20 cellular contexts compared by ENCODE assay signal in genomic region chr4:158201310-158201709, GRCh38. TPM values are rescaled to one million over a fixed set of nuclear protein-coding genes. Genes with fewer than 3 reads are reported as not detected.
DNase-seq lines count a peak whose midpoint lies in the region; ATAC-seq, FAIRE-seq and TF ChIP-seq lines count a peak whose summit lies in the region.
"Had no signal": no experiment of that assay in that cellular context is flagged by ENCODE, and none has a peak within 500 bp of the region (broad histone marks: within the 10 kb centered on the region; RNA-seq: fewer than 3 reads in every experiment).

No MANE protein-coding gene starts in this region.

- H3K27ac ChIP-seq in angular gyrus (ENCODE audit: low read depth, low read length) = peak overlapping the region; percentile 14
- H3K27ac ChIP-seq in H1 (ENCODE audit: low read depth, low read length) = no peak overlapping the region
- H3K27ac ChIP-seq in stomach = no peak overlapping the region

- no peak overlapping the region for H4K91ac ChIP-seq in H1 (replicated peaks; ENCODE audit: insufficient read length, low read length)

- CTCF ChIA-PET in H1 (lab: Charles Lee; ENCODE audit: partially characterized antibody) = interaction anchor here (1.0 to 2.7 kb wide), 3 partner anchors 8 to 36 kb away, joined by 3 to 19 read pairs (median 3); no protein-coding TSS in a partner anchor

- H3K4ac ChIP-seq in H1 (replicated peaks; ENCODE audit: insufficient read length, low read depth, low read length) = no peak overlapping the region

- H3K9me3 Mint-ChIP-seq in activated naive CD8-positive, alpha-beta T cell treated with anti-CD3 and anti-CD28 coated beads for 36 hours = no peaks in the 10 kb centered on the region
- H3K9me3 Mint-ChIP-seq in activated naive CD8-positive, alpha-beta T cell treated with anti-CD3 and anti-CD28 coated beads, Interleukin-2, amount 50 U/mL, for 24 hours = no peaks in the 10 kb centered on the region

- H3K9me3 ChIP-seq in H1 (ENCODE audit: insufficient read depth in 2 of 2, low read depth in 1 of 2, low read length in 1 of 2) (no peaks in the 10 kb centered on the region), stomach (no peaks in the 10 kb centered on the region)

- H2BK15ac ChIP-seq in H1 (ENCODE audit: low read length) = no peak overlapping the region

- H3K23ac ChIP-seq in H1 (ENCODE audit: insufficient read length) = no peak overlapping the region

- 90% methylated on average over 3 of the region's 3 CpGs; no CpG with 5 or more reads in 1 of the 2 experiments for WGBS in H1 (ENCODE audit: extremely low coverage in 1 of 2, insufficient coverage in 1 of 2, insufficient read length in 1 of 2, insufficient replicate concordance in 2 of 2, low coverage in 1 of 2, low lambda C conversion rate in 2 of 2, missing lambda C conversion rate in 1 of 2), 2 experiments
- WGBS in stomach, 5 donors = 88 to 100% (median 96%) methylated on average over 3 of the region's 3 CpGs

- TF ChIP-seq CTCF in H1 (IDR thresholded peaks at IDR 0.05; ENCODE audit: control extremely low read depth in 1 of 3, insufficient read depth in 1 of 3, low read depth in 1 of 3, low read length in 3 of 3) = no peak
- TF ChIP-seq CTCF in stomach (IDR thresholded peaks at IDR 0.05) = no peak

- H4K8ac ChIP-seq in H1 (ENCODE audit: extremely low read depth, insufficient read depth, low read length) = no peak overlapping the region

- H3K4me2 ChIP-seq in H1 (ENCODE audit: insufficient read depth in 1 of 2, low read depth in 2 of 2, low read length in 2 of 2) = no peak overlapping the region

- intact Hi-C loops in stomach (cut with DNase I; ENCODE audit: low total_unique reads) = no loop called here

- H3K36me3 ChIP-seq in H1 (ENCODE audit: control insufficient read depth in 2 of 4, insufficient read depth in 4 of 4, low read length in 3 of 4) (no peaks in the 10 kb centered on the region), stomach (peaks cover 0 to 4% (median 0%) of the 10 kb centered on the region in 4 donors)

- TF ChIP-seq EP300 in H1 (IDR thresholded peaks at IDR 0.05; ENCODE audit: borderline replicate concordance in 1 of 2, low read depth in 2 of 2, low read length in 2 of 2) = no peak
- TF ChIP-seq EP300 in stomach (IDR thresholded peaks at IDR 0.05) = no peak

- POLR2A ChIA-PET in H1 (lab: Charles Lee; ENCODE audit: partially characterized antibody) = interaction anchor here (0.6 kb wide), 1 partner anchor 33 kb away, joined by 3 read pairs; no protein-coding TSS in a partner anchor

- TF ChIP-seq POLR2A in H1 (IDR thresholded peaks at IDR 0.05; ENCODE audit: control extremely low read depth in 1 of 2, low read depth in 2 of 2, low read length in 2 of 2) = no peak
- TF ChIP-seq POLR2A in stomach (IDR thresholded peaks at IDR 0.05) = no peak

- H3K4me1 Mint-ChIP-seq in activated naive CD8-positive, alpha-beta T cell treated with anti-CD3 and anti-CD28 coated beads for 36 hours = no peaks in the 10 kb centered on the region
- H3K4me1 Mint-ChIP-seq in activated naive CD8-positive, alpha-beta T cell treated with anti-CD3 and anti-CD28 coated beads, Interleukin-2, amount 50 U/mL, for 24 hours = no peaks in the 10 kb centered on the region

- H3K14ac ChIP-seq in H1 (ENCODE audit: insufficient read length) = no peak overlapping the region

- no peaks in the 10 kb centered on the region for H3K23me2 ChIP-seq in H1 (ENCODE audit: low read depth, low read length)

- no peak for ATAC-seq in activated naive CD8-positive, alpha-beta T cell treated with anti-CD3 and anti-CD28 coated beads, Interleukin-2, amount 50 U/mL, for 24 hours
- no peak for ATAC-seq in HG03039 (IDR thresholded peaks at IDR 0.05; ENCODE audit: unreplicated experiment)

- H3K27me3 Mint-ChIP-seq in activated naive CD8-positive, alpha-beta T cell treated with anti-CD3 and anti-CD28 coated beads for 36 hours = peaks cover 5% of the 10 kb centered on the region
- no peaks in the 10 kb centered on the region for H3K27me3 Mint-ChIP-seq in activated naive CD8-positive, alpha-beta T cell treated with anti-CD3 and anti-CD28 coated beads, Interleukin-2, amount 50 U/mL, for 24 hours

- no peak overlapping the region for H4K5ac ChIP-seq in H1 (ENCODE audit: insufficient read length, low read depth, low read length)

- H3K4me3 ChIP-seq in H1 (ENCODE audit: extremely low read depth in 1 of 4, insufficient read depth in 2 of 4, low read depth in 3 of 4, low read length in 4 of 4) (no peak overlapping the region), stomach (no peak overlapping the region)

- H3K9ac ChIP-seq in H1 (replicated peaks in 1 of 4; ENCODE audit: extremely low read depth in 1 of 4, low read depth in 3 of 4, low read length in 3 of 4) = no peak overlapping the region

- TF ChIP-seq RAD21 in H1 (IDR thresholded peaks at IDR 0.05 in 1 of 2, conservative IDR thresholded peaks at IDR 0.05 in 1 of 2; ENCODE audit: low read depth in 2 of 2, low read length in 2 of 2) = no peak

- H2AFZ ChIP-seq in H1 (ENCODE audit: low read length) = 0 out of 2 replicates have a peak overlapping the region, but pooled peaks have one; percentile 4

- H2BK20ac ChIP-seq in H1 (ENCODE audit: low read length) = no peak overlapping the region

- H3K79me2 ChIP-seq in H1 (ENCODE audit: control insufficient read depth in 1 of 2, insufficient read depth in 2 of 2, low read length in 2 of 2) = no peaks in the 10 kb centered on the region

- no peak overlapping the region for H3K18ac ChIP-seq in H1 (ENCODE audit: extremely low read depth, low read length)

- no peak overlapping the region for H2BK120ac ChIP-seq in H1 (replicated peaks; ENCODE audit: low read depth, low read length)

- no peak overlapping the region for H3K4me3 Mint-ChIP-seq in activated naive CD8-positive, alpha-beta T cell treated with anti-CD3 and anti-CD28 coated beads for 36 hours
- no peak overlapping the region for H3K4me3 Mint-ChIP-seq in activated naive CD8-positive, alpha-beta T cell treated with anti-CD3 and anti-CD28 coated beads, Interleukin-2, amount 50 U/mL, for 24 hours

- no peak overlapping the region for H2AK5ac ChIP-seq in H1 (ENCODE audit: low read depth, low read length)

- no peaks in the 10 kb centered on the region for H3K79me1 ChIP-seq in H1 (ENCODE audit: low read depth, low read length)

- no peak for FAIRE-seq in H1 (lab: Jason Lieb, UNC)

- H3K27me3 ChIP-seq in H1 (replicated peaks in 1 of 4; ENCODE audit: control insufficient read depth in 3 of 4, extremely low read depth in 1 of 4, insufficient read depth in 3 of 4, low read length in 3 of 4) (no peaks in the 10 kb centered on the region), stomach (no peaks in the 10 kb centered on the region)

- H3K27ac Mint-ChIP-seq in activated naive CD8-positive, alpha-beta T cell treated with anti-CD3 and anti-CD28 coated beads for 36 hours = peak overlapping the region; percentile 34
- no peak overlapping the region for H3K27ac Mint-ChIP-seq in activated naive CD8-positive, alpha-beta T cell treated with anti-CD3 and anti-CD28 coated beads, Interleukin-2, amount 50 U/mL, for 24 hours

- no peak overlapping the region for H2BK5ac ChIP-seq in H1 (ENCODE audit: low read depth, low read length)

- no peak overlapping the region for H3K56ac ChIP-seq in H1 (replicated peaks; ENCODE audit: insufficient read length, low read depth, low read length)

- H2BK12ac ChIP-seq in H1 (ENCODE audit: low read depth, low read length) = no peak overlapping the region

- H3K4me1 ChIP-seq in H1 (replicated peaks in 1 of 4; ENCODE audit: control insufficient read depth in 3 of 4, insufficient read depth in 4 of 4, low read length in 3 of 4) (no peaks in the 10 kb centered on the region), stomach (no peaks in the 10 kb centered on the region)

- DNase-seq in activated naive CD8-positive, alpha-beta T cell treated with anti-CD3 and anti-CD28 coated beads for 36 hours = no peak
- no peak for DNase-seq in activated naive CD8-positive, alpha-beta T cell treated with anti-CD3 and anti-CD28 coated beads, Interleukin-2, amount 50 U/mL, for 24 hours
- no peak for DNase-seq in H1 (ENCODE audit: low read depth in 1 of 2, low spot score in 2 of 2)
- no peak for DNase-seq in stomach
- DNase-seq in SHP77 treated with DMSO at 0.1 percent for 48 hours (lab: John Stamatoyannopoulos, UW) = no peak
- no peak for DNase-seq in HUDEP-2 (lab: John Stamatoyannopoulos, UW; ENCODE audit: unreplicated experiment in 76 of 76)
- DNase-seq: 8988T, COR-L47, DMS 273 treated with DMSO at 0.1 percent for 48 hours, DND-41, IMR-90, Karpas-422, NCI-H1105, NCI-H187, NCI-H2227 treated with DMSO at 0.1 percent for 48 hours, NCI-H510A treated with DMSO at 0.1 percent for 48 hours, NCI-H774, OCI-M1 had no signal

- no peaks in the 10 kb centered on the region for H3K36me3 Mint-ChIP-seq in activated naive CD8-positive, alpha-beta T cell treated with anti-CD3 and anti-CD28 coated beads for 36 hours
- no peaks in the 10 kb centered on the region for H3K36me3 Mint-ChIP-seq in activated naive CD8-positive, alpha-beta T cell treated with anti-CD3 and anti-CD28 coated beads, Interleukin-2, amount 50 U/mL, for 24 hours (ENCODE audit: low read depth)

- H4K20me1 ChIP-seq in H1 (replicated peaks in 1 of 2; ENCODE audit: control insufficient read depth in 1 of 2, insufficient read depth in 2 of 2, low read length in 2 of 2) = no peaks in the 10 kb centered on the region

RNA-seq across cellular contexts. Expression of gene TMEM144, which starts 9.0 kb away (rescaled TPM):
- total RNA-seq in activated naive CD8-positive, alpha-beta T cell treated with anti-CD3 and anti-CD28 coated beads for 36 hours = under 1 TPM; 0.16 to 0.25 TPM
- total RNA-seq in H1 (2021; fragmentation: NEBNext Ultra II Directional; extraction: Animal tissue kit (Norgen Biotek cat#: 25700)) = 1.6 and 2.6 TPM in 2 replicates
- polyA plus RNA-seq in H1 (2011; rRNA removed) = 0.99 and 1.9 TPM in 2 replicates
- 1.3 TPM for polyA plus RNA-seq in H1 (2011; cell fraction: cytosol; rRNA removed)
- 2.3 TPM for polyA plus RNA-seq in H1 (2011; cell fraction: nucleus; rRNA removed)
- polyA plus RNA-seq in H1 (2012, experiment 1 of 2) = 1.7 to 2.0 TPM (median 1.8 TPM) in 4 replicates
- polyA plus RNA-seq in H1 (2012, experiment 2 of 2) = 0.16 TPM
- 1.8 TPM for polyA plus RNA-seq in H1 (2013, experiment 1 of 2)
- polyA plus RNA-seq in H1 (2013, experiment 2 of 2) = 1.9 TPM
- polyA minus RNA-seq in H1 (2011; rRNA and poly(A)+ RNA removed) = 3.5 and 7.0 TPM in 2 replicates
- polyA minus RNA-seq in H1 (2011; cell fraction: cytosol; rRNA and poly(A)+ RNA removed) = 2.6 TPM
- 14.0 TPM for polyA minus RNA-seq in H1 (2011; cell fraction: nucleus; rRNA and poly(A)+ RNA removed)
- 10 to 100 TPM in 2 of 5 donors, 1 to 10 TPM in 2, not detected in 1; 2.2 to 58.2 (median 22.2) TPM for total RNA-seq in stomach
- 1 to 10 TPM; 2.0 to 2.8 (median 2.3) TPM for polyA plus RNA-seq in stomach

RNA-seq across cellular contexts. Expression of gene GASK1B, which starts 28.5 kb away (rescaled TPM):
- total RNA-seq in activated naive CD8-positive, alpha-beta T cell treated with anti-CD3 and anti-CD28 coated beads for 36 hours = not detected
- total RNA-seq in H1 (2021; fragmentation: NEBNext Ultra II Directional; extraction: Animal tissue kit (Norgen Biotek cat#: 25700)) = not detected in 2 replicates
- polyA plus RNA-seq in H1 (2011; rRNA removed) (0.02 TPM in 1 of 2 replicates, not detected in the other), stomach (10 to 100 TPM in 1 of 3 donors, 1 to 10 TPM in 2; 2.4 to 12.4 (median 8.9) TPM)
- polyA plus RNA-seq in H1 (2011; cell fraction: cytosol; rRNA removed) = 0.03 TPM
- not detected for polyA plus RNA-seq in H1 (2011; cell fraction: nucleus; rRNA removed)
- polyA plus RNA-seq in H1 (2012, experiment 1 of 2) = 0.08 to 0.25 TPM in 2 of 4 replicates, not detected in the others
- not detected for polyA plus RNA-seq in H1 (2012, experiment 2 of 2)
- 0.02 TPM for polyA plus RNA-seq in H1 (2013, experiment 1 of 2)
- 0.06 TPM for polyA plus RNA-seq in H1 (2013, experiment 2 of 2)
- polyA minus RNA-seq in H1 (2011; rRNA and poly(A)+ RNA removed) = not detected in 2 replicates
- polyA minus RNA-seq in H1 (2011; cell fraction: cytosol; rRNA and poly(A)+ RNA removed) = not detected
- polyA minus RNA-seq in H1 (2011; cell fraction: nucleus; rRNA and poly(A)+ RNA removed) = not detected
- 100 to 1,000 TPM in 1 of 5 donors, 10 to 100 TPM in 3, 1 to 10 TPM in 1; 4.3 to 128 (median 20.1) TPM for total RNA-seq in stomach
